Comparison of ENCODE assay signal across 27 cellular contexts in the genomic region with DNA sequence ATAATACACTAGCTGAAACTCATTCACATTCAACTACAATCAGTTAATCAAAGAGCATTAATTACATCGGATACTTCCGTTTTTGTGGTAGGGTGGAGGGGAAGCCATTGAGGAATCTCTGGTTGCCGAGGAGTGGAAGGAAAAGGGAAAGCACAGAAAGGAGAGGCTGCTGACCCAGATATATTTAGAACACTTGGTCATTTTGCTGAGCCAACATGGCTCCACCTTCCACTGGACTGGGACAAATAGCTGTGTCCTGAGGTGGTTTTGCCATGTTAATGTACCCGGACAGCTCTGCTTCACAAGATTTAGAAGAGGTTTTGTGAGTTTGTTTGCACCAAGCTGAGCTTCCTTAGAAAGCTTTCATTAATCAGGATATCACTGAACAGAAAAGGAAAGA. TPM values are rescaled to one million over a fixed set of nuclear protein-coding genes. Genes with fewer than 3 reads are reported as not detected.
A peak's percentile ranks its signal among the peaks of the same experiment; 100 is the strongest.
DNase-seq lines count a peak whose midpoint lies in the region; ATAC-seq and TF ChIP-seq lines count a peak whose summit lies in the region.
"Had no signal": no experiment of that assay in that cellular context is flagged by ENCODE, and none has a peak within 500 bp of the region (broad histone marks: within the 10 kb centered on the region; RNA-seq: fewer than 3 reads in every experiment).

No MANE protein-coding gene starts in this region.

- intact Hi-C loops in left ventricle myocardium superior (cut with micrococcal nuclease) (no loop called here), cardiac septum (cut with DNase I) (no loop called here), dorsolateral prefrontal cortex (cut with DNase I) (no loop called here), thyroid gland (cut with DNase I) (no loop called here)

- 75 to 78% methylated on average over 4 of the region's 4 CpGs for WGBS in thyroid gland, 2 donors

- H3K36me3 ChIP-seq in thyroid gland, result no peaks in the 10 kb centered on the region
- H3K36me3 ChIP-seq: BE2C had no signal

- no peak overlapping the region for H3K27ac Mint-ChIP-seq in mesothelial cell of epicardium
- H3K27ac Mint-ChIP-seq: CD4-positive, alpha-beta memory T cell; CD4-positive, CD25-positive, alpha-beta regulatory T cell; CD8-positive, alpha-beta memory T cell had no signal

- no peak overlapping the region for H3K4me3 Mint-ChIP-seq in mesothelial cell of epicardium
- H3K4me3 Mint-ChIP-seq: CD14-positive monocyte; CD4-positive, alpha-beta memory T cell; CD4-positive, CD25-positive, alpha-beta regulatory T cell; CD8-positive, alpha-beta memory T cell had no signal

- H3K36me3 Mint-ChIP-seq in mesothelial cell of epicardium, result no peaks in the 10 kb centered on the region
- H3K36me3 Mint-ChIP-seq: CD14-positive monocyte; CD4-positive, alpha-beta memory T cell; CD4-positive, CD25-positive, alpha-beta regulatory T cell; CD8-positive, alpha-beta memory T cell had no signal

- H3K27me3 Mint-ChIP-seq in mesothelial cell of epicardium (ENCODE audit: low read depth), result peaks cover 37% of the 10 kb centered on the region
- H3K27me3 Mint-ChIP-seq: CD4-positive, CD25-positive, alpha-beta regulatory T cell had no signal

- H3K4me3 ChIP-seq in dorsolateral prefrontal cortex (no peak overlapping the region), thyroid gland (replicated peaks in 1 of 3) (no peak overlapping the region)
- H3K4me3 ChIP-seq: A549, GM12878 had no signal

- H3K27ac ChIP-seq in dorsolateral prefrontal cortex, result peak overlapping the region in 36 of 59 donors; percentile 1 to 73 (median 33)
- no peak overlapping the region for H3K27ac ChIP-seq in thyroid gland
- H3K27ac ChIP-seq: 22Rv1, A549 had no signal

- ATAC-seq in left ventricle myocardium superior (peak; percentile 68), GM18858 (IDR thresholded peaks at IDR 0.05; ENCODE audit: unreplicated experiment) (no peak)
- ATAC-seq: A549, GM12878 had no signal

- H3K9me3 Mint-ChIP-seq in mesothelial cell of epicardium, result no peaks in the 10 kb centered on the region

- no peak for TF ChIP-seq CTCF in dorsolateral prefrontal cortex (IDR thresholded peaks at IDR 0.05 in 54 of 56, conservative IDR thresholded peaks at IDR 0.05 in 2 of 56; ENCODE audit: low read depth in 1 of 56, partially characterized antibody in 56 of 56)
- no peak for TF ChIP-seq CTCF in thyroid gland (IDR thresholded peaks at IDR 0.05)
- TF ChIP-seq CTCF in mesothelial cell of epicardium (IDR thresholded peaks at IDR 0.05; ENCODE audit: unreplicated experiment), result no peak

- H3K9me3 ChIP-seq in thyroid gland, result no peaks in the 10 kb centered on the region
- H3K9me3 ChIP-seq: A549, BE2C had no signal

- peaks cover 0 to 10% of the 10 kb centered on the region in 2 donors for H3K4me1 ChIP-seq in thyroid gland
- H3K4me1 ChIP-seq: A549, BE2C had no signal

- no peak for DNase-seq in left ventricle myocardium superior
- DNase-seq in cardiac septum (ENCODE audit: low spot score), result no peak
- DNase-seq in dorsolateral prefrontal cortex, result no peak
- DNase-seq in myocyte (ENCODE audit: low read depth), result peak; percentile 14
- DNase-seq in thyroid gland, result peak; percentile 4 to 5
- no peak for DNase-seq in NCI-H774 (lab: John Stamatoyannopoulos, UW)
- no peak for DNase-seq in mesothelial cell of epicardium (ENCODE audit: low spot score in 2 of 2, unreplicated experiment in 2 of 2)
- DNase-seq: BE2C; C1 segment of cervical spinal cord; CD4-positive, alpha-beta memory T cell; CD4-positive, CD25-positive, alpha-beta regulatory T cell; CD8-positive, alpha-beta memory T cell; COR-L47; DMS 273 treated with DMSO at 0.1 percent for 48 hours; DMS153; DMS53; DMS79; DND-41; EL; GDM1 had no signal

- no peaks in the 10 kb centered on the region for H3K4me1 Mint-ChIP-seq in mesothelial cell of epicardium
- H3K4me1 Mint-ChIP-seq: CD14-positive monocyte; CD4-positive, alpha-beta memory T cell; CD4-positive, CD25-positive, alpha-beta regulatory T cell; CD8-positive, alpha-beta memory T cell had no signal

- H3K27me3 ChIP-seq in dorsolateral prefrontal cortex (no peaks in the 10 kb centered on the region), thyroid gland (no peaks in the 10 kb centered on the region)
- H3K27me3 ChIP-seq: BE2C had no signal

- TF ChIP-seq POLR2A in thyroid gland (IDR thresholded peaks at IDR 0.05), result no peak

RNA-seq across cellular contexts. Expression of a gene that starts 26.2 kb away (rescaled TPM):
- total RNA-seq in left ventricle myocardium superior, result 0.22 TPM
- total RNA-seq in cardiac septum, result 0.59 TPM
- 100 to 1,000 TPM in 96 of 120 experiments, 10 to 100 TPM in 24; 51.9 to 159 (median 114) TPM for total RNA-seq in dorsolateral prefrontal cortex
- total RNA-seq in myocyte, result not detected in 2 replicates
- not detected for polyA plus RNA-seq in myocyte (2012)
- total RNA-seq in thyroid gland, result under 1 TPM; 0.11 to 0.33 (median 0.19) TPM
- 3.9 to 4.4 TPM (median 4.0 TPM) in 3 replicates for total RNA-seq in mesothelial cell of epicardium
- total RNA-seq: A172; CD4-positive, alpha-beta memory T cell; CD4-positive, CD25-positive, alpha-beta regulatory T cell; CD8-positive, alpha-beta memory T cell; G401; GM12878 had no signal
- polyA plus RNA-seq: A549; CD14-positive monocyte; CD4-positive, alpha-beta memory T cell; CD4-positive, CD25-positive, alpha-beta regulatory T cell; CD8-positive, alpha-beta memory T cell had no signal

RNA-seq across cellular contexts. Expression of a gene that starts 32.4 kb away (rescaled TPM):
- total RNA-seq in left ventricle myocardium superior, result 0.55 TPM
- total RNA-seq in cardiac septum, result 0.11 TPM
- total RNA-seq in dorsolateral prefrontal cortex, result 10 to 100 TPM; 23.4 to 88.2 (median 57.5) TPM
- 0.10 and 0.16 TPM in 2 replicates for total RNA-seq in myocyte
- polyA plus RNA-seq in myocyte (2012), result not detected
- not detected for total RNA-seq in thyroid gland
- 0.63 to 1.1 TPM (median 0.78 TPM) in 3 replicates for total RNA-seq in mesothelial cell of epicardium
- total RNA-seq: A172; CD4-positive, alpha-beta memory T cell; CD4-positive, CD25-positive, alpha-beta regulatory T cell; CD8-positive, alpha-beta memory T cell; G401; GM12878 had no signal
- polyA plus RNA-seq: CD14-positive monocyte; CD4-positive, alpha-beta memory T cell; CD4-positive, CD25-positive, alpha-beta regulatory T cell; CD8-positive, alpha-beta memory T cell had no signal

Comparison
In these comparisons a context has a peak if more than half of its experiments do, and no peak if none do; other contexts are left out.
1. DNase-seq: peak in myocyte (single experiment) and thyroid gland (2 of 2); none in left ventricle myocardium superior (single experiment), cardiac septum (single experiment), dorsolateral prefrontal cortex (0 of 10), NCI-H774 (single experiment) and mesothelial cell of epicardium (0 of 2).
2. H3K27ac ChIP-seq: peak in dorsolateral prefrontal cortex (36 of 59); none in thyroid gland (0 of 3).
3. RNA of a gene that starts 32.4 kb away (total RNA-seq): 23.4 to 88.2 TPM in dorsolateral prefrontal cortex; 0.63 to 1.1 TPM in mesothelial cell of epicardium, 0.55 TPM in left ventricle myocardium superior (single experiment), 0.10 to 0.16 TPM in myocyte, not detected in thyroid gland and 0.11 TPM in cardiac septum (single experiment); every median in the first group is over 10 times any median in the second.